1 cellular context compared by ENCODE assay signal in genomic region chr14:64233791-64234190, GRCh38.
TF ChIP-seq lines count a peak whose summit lies in the region.

No MANE protein-coding gene starts in this region.

TF ChIP-seq in GM12878, 131 proteins besides CTCF, POLR2A, EP300 and RAD21:
- TF ChIP-seq ZNF687 (IDR thresholded peaks at IDR 0.05) (no peak), SREBF2 (IDR thresholded peaks at IDR 0.05; ENCODE audit: low read length) (no peak), NFIC (IDR thresholded peaks at IDR 0.05; ENCODE audit: low read depth, low read length) (no peak), IKZF1 (conservative IDR thresholded peaks at IDR 0.05) (no peak), E2F4 (IDR thresholded peaks at IDR 0.05; ENCODE audit: low read depth, low read length) (no peak), TCF7 (IDR thresholded peaks at IDR 0.05; ENCODE audit: borderline replicate concordance) (no peak), SIX5 (IDR thresholded peaks at IDR 0.05; ENCODE audit: low read depth, low read length, severe bottlenecking) (no peak), ATF7 (IDR thresholded peaks at IDR 0.05; ENCODE audit: low read depth) (no peak), JUND (IDR thresholded peaks at IDR 0.05; ENCODE audit: low read depth, low read length) (no peak), NKRF (conservative IDR thresholded peaks at IDR 0.05) (no peak), FOXK2 (IDR thresholded peaks at IDR 0.05) (no peak), FOXM1 (IDR thresholded peaks at IDR 0.05; ENCODE audit: low read depth, low read length) (no peak), RBBP5 (conservative IDR thresholded peaks at IDR 0.05) (no peak), YY1 (IDR thresholded peaks at IDR 0.05; ENCODE audit: low read depth, low read length) (no peak), ZNF384 (IDR thresholded peaks at IDR 0.05; ENCODE audit: borderline replicate concordance, low read depth, low read length) (no peak), TCF3 (IDR thresholded peaks at IDR 0.05; ENCODE audit: borderline replicate concordance, insufficient read depth, low read depth, low read length) (no peak)
